In genomic region chr2:143254108-143254507, GRCh38 we compare ENCODE assay signal across 17 cellular contexts.
DNase-seq lines count a peak whose midpoint lies in the region; ATAC-seq, FAIRE-seq and TF ChIP-seq lines count a peak whose summit lies in the region.
"Had no signal": no experiment of that assay in that cellular context is flagged by ENCODE, and none has a peak within 500 bp of the region (broad histone marks: within the 10 kb centered on the region; RNA-seq: fewer than 3 reads in every experiment).

No MANE protein-coding gene starts in this region.

- CTCF ChIA-PET in T-cell (lab: Charles Lee), result interaction anchor here in 1 of 2 donors (0.5 to 0.7 kb wide), 2 partner anchors 16 to 117 kb away, joined by 3 read pairs; no protein-coding TSS in a partner anchor

- ATAC-seq in T-cell (replicated peaks in 1 of 4) (peak in 3 of 4 experiments; percentile 41 to 55 (median 49)), GM19452 (IDR thresholded peaks at IDR 0.05; ENCODE audit: unreplicated experiment) (no peak), HG03571 (IDR thresholded peaks at IDR 0.05; ENCODE audit: unreplicated experiment) (no peak)
- ATAC-seq: heart left ventricle had no signal

- H3K27ac Mint-ChIP-seq in activated naive CD4-positive, alpha-beta T cell treated with anti-CD3 and anti-CD28 coated beads, Interleukin-2, amount 50 U/mL, for 24 hours, result peak overlapping the region; percentile 95
- peak overlapping the region; percentile 92 for H3K27ac Mint-ChIP-seq in T-cell
- H3K27ac Mint-ChIP-seq in activated naive CD8-positive, alpha-beta T cell, result peak overlapping the region; percentile 90

- peaks cover 12% of the 10 kb centered on the region for H3K36me3 Mint-ChIP-seq in activated naive CD4-positive, alpha-beta T cell treated with anti-CD3 and anti-CD28 coated beads, Interleukin-2, amount 50 U/mL, for 24 hours
- H3K36me3 Mint-ChIP-seq in T-cell, result peaks cover 22% of the 10 kb centered on the region
- peaks cover 13% of the 10 kb centered on the region for H3K36me3 Mint-ChIP-seq in activated naive CD8-positive, alpha-beta T cell

- peaks cover 86% of the 10 kb centered on the region for H3K4me1 Mint-ChIP-seq in activated naive CD4-positive, alpha-beta T cell treated with anti-CD3 and anti-CD28 coated beads, Interleukin-2, amount 50 U/mL, for 24 hours
- peaks cover 77 to 80% (median 78%) of the 10 kb centered on the region in 3 donors for H3K4me1 Mint-ChIP-seq in T-cell
- H3K4me1 Mint-ChIP-seq in activated naive CD8-positive, alpha-beta T cell (ENCODE audit: low read depth), result peaks cover 86% of the 10 kb centered on the region

- FAIRE-seq in GM12892 (lab: Jason Lieb, UNC), result no peak

- H3K27me3 Mint-ChIP-seq in activated naive CD4-positive, alpha-beta T cell treated with anti-CD3 and anti-CD28 coated beads, Interleukin-2, amount 50 U/mL, for 24 hours, result no peaks in the 10 kb centered on the region
- H3K27me3 Mint-ChIP-seq in T-cell, result no peaks in the 10 kb centered on the region
- no peaks in the 10 kb centered on the region for H3K27me3 Mint-ChIP-seq in activated naive CD8-positive, alpha-beta T cell

- H3K9me3 Mint-ChIP-seq in activated naive CD4-positive, alpha-beta T cell treated with anti-CD3 and anti-CD28 coated beads, Interleukin-2, amount 50 U/mL, for 24 hours, result peaks cover 6% of the 10 kb centered on the region
- H3K9me3 Mint-ChIP-seq in T-cell, result no peaks in the 10 kb centered on the region
- H3K9me3 Mint-ChIP-seq in activated naive CD8-positive, alpha-beta T cell (ENCODE audit: low read depth), result peaks cover 4% of the 10 kb centered on the region

- H3K4me3 Mint-ChIP-seq in activated naive CD4-positive, alpha-beta T cell treated with anti-CD3 and anti-CD28 coated beads, Interleukin-2, amount 50 U/mL, for 24 hours, result peak overlapping the region; percentile 19
- peak overlapping the region; percentile 45 to 55 (median 47) for H3K4me3 Mint-ChIP-seq in T-cell
- peak overlapping the region; percentile 30 for H3K4me3 Mint-ChIP-seq in activated naive CD8-positive, alpha-beta T cell

- no peak for TF ChIP-seq POLR2A in GM12892 (IDR thresholded peaks at IDR 0.05; ENCODE audit: low read depth, low read length)

- POLR2A ChIA-PET in T-cell (lab: Charles Lee), result no interaction called here

- DNase-seq in activated naive CD4-positive, alpha-beta T cell (lab: John Stamatoyannopoulos, UW), result no peak
- DNase-seq in T-cell, result peak in 26 of 34 experiments; percentile 11 to 50 (median 32)
- peak in 4 of 6 experiments; percentile 2 to 38 (median 22) for DNase-seq in stimulated activated naive CD4-positive, alpha-beta T cell (lab: John Stamatoyannopoulos, UW)
- no peak for DNase-seq in GM12892 (ENCODE audit: insufficient read length)
- DNase-seq: AML-193, anterior cingulate cortex, heart left ventricle, midbrain, NCI-H146, NCI-H446, OCI-M1, small intestine, testis had no signal

Comparison
In these comparisons a context has a peak if more than half of its experiments do, and no peak if none do; other contexts are left out.
1. DNase-seq: peak in T-cell (26 of 34) and stimulated activated naive CD4-positive, alpha-beta T cell (4 of 6); none in activated naive CD4-positive, alpha-beta T cell (0 of 4) and GM12892 (single experiment).
2. ATAC-seq: peak in T-cell (3 of 4); none in GM19452 (single experiment) and HG03571 (single experiment).
3. Peak in every context shown above with its lines, with median percentiles within 50 percentile points of each other: H3K27ac Mint-ChIP-seq and H3K4me3 Mint-ChIP-seq.